1 cellular context compared by ENCODE assay signal in genomic region chr9:113355197-113355596, GRCh38.
TF ChIP-seq lines count a peak whose summit lies in the region.

No MANE protein-coding gene starts in this region.

TF ChIP-seq in SK-N-SH, 30 proteins besides CTCF, POLR2A, EP300 and RAD21 (continued from another document):
- TF ChIP-seq USF1 (IDR thresholded peaks at IDR 0.05; ENCODE audit: borderline replicate concordance, low read depth), result no peak
- TF ChIP-seq MEF2A (IDR thresholded peaks at IDR 0.05; ENCODE audit: borderline replicate concordance, low read depth), result no peak
TF ChIP-seq in SK-N-SH: peak in this region for 0.
